Comparison of ENCODE assay signal across 9 cellular contexts in genomic region chr19:343451-343931, GRCh38. TPM values are rescaled to one million over a fixed set of nuclear protein-coding genes. Genes with fewer than 3 reads are reported as not detected.
DNase-seq lines count a peak whose midpoint lies in the region; TF ChIP-seq lines count a peak whose summit lies in the region.
"Had no signal": no experiment of that assay in that cellular context is flagged by ENCODE, and none has a peak within 500 bp of the region (broad histone marks: within the 10 kb centered on the region; RNA-seq: fewer than 3 reads in every experiment).

No MANE protein-coding gene starts in this region.

- DNase-seq in HAP-1 (ENCODE audit: low spot score in 2 of 2) (peak in 1 of 2 experiments; percentile 30), hepatocyte (ENCODE audit: low spot score) (no peak), smooth muscle cell (lab: John Stamatoyannopoulos, UW; ENCODE audit: unreplicated experiment) (no peak), HCEC 1CT (no peak), NK-92 (lab: John Stamatoyannopoulos, UW; ENCODE audit: unreplicated experiment) (no peak), NCI-H345 (lab: John Stamatoyannopoulos, UW) (no peak)
- DNase-seq in activated T-helper 1 cell treated with anti-CD3 and anti-CD28 coated beads, Interleukin-12 subunit alpha, Interleukin-12 subunit beta, Interleukin-2, Interleukin-4 antibody, amounts not matched to agents 30 ng/mL and 10 ng/mL and 1 ng/mL, durations not matched to agents 14 hours and 24 hours and 36 hours (ENCODE audit: low spot score): no peak
- no peak for DNase-seq in effector CD8-positive, alpha-beta T cell (lab: John Stamatoyannopoulos, UW)

- peak overlapping the region; percentile 80 for H3K27ac ChIP-seq in hepatocyte
- peak overlapping the region; percentile 75 for H3K27ac ChIP-seq in smooth muscle cell (ENCODE audit: low read depth)

- in situ Hi-C loops in HAP-1 (cut with MboI; ENCODE audit: low sequenced_read_pairs): no loop called here

- intact Hi-C loops in activated T-helper 1 cell treated with anti-CD3 and anti-CD28 coated beads, Interleukin-12 subunit alpha, Interleukin-12 subunit beta, Interleukin-2, Interleukin-4 antibody, amounts not matched to agents 30 ng/mL and 10 ng/mL and 1 ng/mL, durations not matched to agents 14 hours and 24 hours and 36 hours (cut with micrococcal nuclease): loop anchor here (5.0 kb wide), 1 partner anchor 164 kb away; the partner anchor contains the start of gene TPGS1

- H3K4me1 ChIP-seq in HAP-1: peaks cover 12% of the 10 kb centered on the region
- H3K4me1 ChIP-seq in hepatocyte (ENCODE audit: insufficient read depth): peaks cover 22% of the 10 kb centered on the region
- H3K4me1 ChIP-seq in smooth muscle cell (ENCODE audit: low read depth): peaks cover 20% of the 10 kb centered on the region

- H3K9ac ChIP-seq in smooth muscle cell (ENCODE audit: low read depth): peak overlapping the region; percentile 88

- H3K9me3 ChIP-seq in HAP-1 (peaks cover 13% of the 10 kb centered on the region), hepatocyte (ENCODE audit: low read depth) (no peaks in the 10 kb centered on the region), smooth muscle cell (replicated peaks; ENCODE audit: low read depth) (no peaks in the 10 kb centered on the region)
- H3K9me3 ChIP-seq: mucosa of descending colon had no signal

- WGBS in hepatocyte (ENCODE audit: low lambda C conversion rate, missing lambda C conversion rate): 68% methylated on average over 19 of the region's 19 CpGs
- 61% methylated on average over 19 of the region's 19 CpGs for WGBS in smooth muscle cell (ENCODE audit: low lambda C conversion rate)

- peaks cover 21% of the 10 kb centered on the region for H3K36me3 Mint-ChIP-seq in activated T-helper 1 cell treated with anti-CD3 and anti-CD28 coated beads, Interleukin-12 subunit alpha, Interleukin-12 subunit beta, Interleukin-2, Interleukin-4 antibody, amounts not matched to agents 30 ng/mL and 10 ng/mL and 1 ng/mL, durations not matched to agents 14 hours and 24 hours and 36 hours (ENCODE audit: low read depth)

- H3K27me3 ChIP-seq in HAP-1 (ENCODE audit: low read depth) (no peaks in the 10 kb centered on the region), hepatocyte (no peaks in the 10 kb centered on the region), smooth muscle cell (ENCODE audit: low read depth) (no peaks in the 10 kb centered on the region)

- H2AFZ ChIP-seq in hepatocyte (peak overlapping the region; percentile 71), smooth muscle cell (ENCODE audit: low read depth) (no peak overlapping the region)

- no peaks in the 10 kb centered on the region for H3K9me3 Mint-ChIP-seq in activated T-helper 1 cell treated with anti-CD3 and anti-CD28 coated beads, Interleukin-12 subunit alpha, Interleukin-12 subunit beta, Interleukin-2, Interleukin-4 antibody, amounts not matched to agents 30 ng/mL and 10 ng/mL and 1 ng/mL, durations not matched to agents 14 hours and 24 hours and 36 hours

- H3K9me2 ChIP-seq in hepatocyte (replicated peaks; ENCODE audit: insufficient read depth): no peaks in the 10 kb centered on the region

- peaks cover 57% of the 10 kb centered on the region for H3K79me2 ChIP-seq in hepatocyte
- peaks cover 57% of the 10 kb centered on the region for H3K79me2 ChIP-seq in smooth muscle cell (ENCODE audit: low read depth)

- H3K36me3 ChIP-seq in HAP-1 (replicated peaks): peaks cover 31% of the 10 kb centered on the region
- no peaks in the 10 kb centered on the region for H3K36me3 ChIP-seq in hepatocyte (replicated peaks; ENCODE audit: insufficient read depth, low read depth)
- H3K36me3 ChIP-seq in smooth muscle cell (ENCODE audit: low read depth): no peaks in the 10 kb centered on the region

- peak overlapping the region; percentile 49 for H3K4me3 ChIP-seq in HAP-1
- peak overlapping the region; percentile 99 for H3K4me3 ChIP-seq in hepatocyte
- peak overlapping the region; percentile 97 for H3K4me3 ChIP-seq in smooth muscle cell

- H3K4me2 ChIP-seq in hepatocyte: peak overlapping the region; percentile 99
- H3K4me2 ChIP-seq in smooth muscle cell: peak overlapping the region; percentile 91

- TF ChIP-seq CTCF in hepatocyte (IDR thresholded peaks at IDR 0.05; ENCODE audit: poor library complexity): no peak
- no peak for TF ChIP-seq CTCF in smooth muscle cell (IDR thresholded peaks at IDR 0.05; ENCODE audit: borderline replicate concordance, insufficient read depth, poor library complexity, severe bottlenecking)

- H4K20me1 ChIP-seq in hepatocyte (ENCODE audit: insufficient read depth, poor library complexity, severe bottlenecking): peaks cover 52% of the 10 kb centered on the region
- H4K20me1 ChIP-seq in smooth muscle cell (ENCODE audit: low read depth): peaks cover 49% of the 10 kb centered on the region

- peaks cover 5% of the 10 kb centered on the region for H3K27me3 Mint-ChIP-seq in activated T-helper 1 cell treated with anti-CD3 and anti-CD28 coated beads, Interleukin-12 subunit alpha, Interleukin-12 subunit beta, Interleukin-2, Interleukin-4 antibody, amounts not matched to agents 30 ng/mL and 10 ng/mL and 1 ng/mL, durations not matched to agents 14 hours and 24 hours and 36 hours (ENCODE audit: insufficient read depth)

- peak overlapping the region; percentile 84 for H3K4me3 Mint-ChIP-seq in activated T-helper 1 cell treated with anti-CD3 and anti-CD28 coated beads, Interleukin-12 subunit alpha, Interleukin-12 subunit beta, Interleukin-2, Interleukin-4 antibody, amounts not matched to agents 30 ng/mL and 10 ng/mL and 1 ng/mL, durations not matched to agents 14 hours and 24 hours and 36 hours

- H3F3A ChIP-seq in smooth muscle cell (ENCODE audit: low read depth): no peaks in the 10 kb centered on the region

- H3K27ac Mint-ChIP-seq in activated T-helper 1 cell treated with anti-CD3 and anti-CD28 coated beads, Interleukin-12 subunit alpha, Interleukin-12 subunit beta, Interleukin-2, Interleukin-4 antibody, amounts not matched to agents 30 ng/mL and 10 ng/mL and 1 ng/mL, durations not matched to agents 14 hours and 24 hours and 36 hours: peak overlapping the region; percentile 42

- H3K4me1 Mint-ChIP-seq in activated T-helper 1 cell treated with anti-CD3 and anti-CD28 coated beads, Interleukin-12 subunit alpha, Interleukin-12 subunit beta, Interleukin-2, Interleukin-4 antibody, amounts not matched to agents 30 ng/mL and 10 ng/mL and 1 ng/mL, durations not matched to agents 14 hours and 24 hours and 36 hours (ENCODE audit: low read depth): peaks cover 60% of the 10 kb centered on the region

RNA-seq across cellular contexts. Expression of gene MIER2, which starts 1.1 kb away (rescaled TPM):
- 32.0 and 34.2 TPM in 2 replicates for total RNA-seq in activated T-helper 1 cell treated with anti-CD3 and anti-CD28 coated beads, Interleukin-12 subunit alpha, Interleukin-12 subunit beta, Interleukin-2, Interleukin-4 antibody, amounts not matched to agents 30 ng/mL and 10 ng/mL and 1 ng/mL, durations not matched to agents 14 hours and 24 hours and 36 hours
- total RNA-seq in hepatocyte: 8.4 and 9.9 TPM in 2 replicates
- 46.6 and 47.3 TPM in 2 replicates for polyA plus RNA-seq in hepatocyte
- 12.7 and 16.3 TPM in 2 replicates for total RNA-seq in smooth muscle cell
- polyA plus RNA-seq in smooth muscle cell: 79.5 and 79.7 TPM in 2 replicates

RNA-seq across cellular contexts. Expression of gene PLPP2, which starts 52.3 kb away (rescaled TPM):
- 0.16 and 0.34 TPM in 2 replicates for total RNA-seq in activated T-helper 1 cell treated with anti-CD3 and anti-CD28 coated beads, Interleukin-12 subunit alpha, Interleukin-12 subunit beta, Interleukin-2, Interleukin-4 antibody, amounts not matched to agents 30 ng/mL and 10 ng/mL and 1 ng/mL, durations not matched to agents 14 hours and 24 hours and 36 hours
- 9.9 TPM in 2 replicates for total RNA-seq in hepatocyte
- polyA plus RNA-seq in hepatocyte: 17.7 and 20.2 TPM in 2 replicates
- 6.0 and 6.2 TPM in 2 replicates for total RNA-seq in smooth muscle cell
- polyA plus RNA-seq in smooth muscle cell: 4.8 and 15.1 TPM in 2 replicates

Comparison
In these comparisons a context has a peak if more than half of its experiments do, and no peak if none do; other contexts are left out.
1. H3K4me3 ChIP-seq: peak in every context shown above with its lines; median percentile 99 in hepatocyte; 97 in smooth muscle cell; 49 in HAP-1.